In the genomic region with DNA sequence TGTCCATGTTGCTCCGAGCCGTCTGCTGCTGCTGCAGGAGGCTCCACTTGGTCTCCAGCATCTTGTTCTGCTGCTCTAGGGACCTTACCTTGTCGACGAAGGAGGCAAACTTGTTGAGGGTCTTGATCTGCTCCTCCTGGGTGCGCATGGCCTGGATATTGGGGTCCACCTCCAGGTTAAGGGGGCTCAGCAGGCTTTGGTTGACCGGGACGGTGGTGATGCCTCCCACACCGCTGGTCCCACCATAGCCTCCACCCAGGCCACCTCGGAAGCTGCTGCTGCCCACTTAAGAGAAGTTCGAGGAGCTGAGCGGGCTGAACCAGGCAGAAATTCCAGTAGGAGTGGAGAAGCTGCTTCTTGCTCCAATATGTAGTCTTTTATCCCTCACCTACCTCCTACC, we compare ENCODE assay signal across 18 cellular contexts.
A peak's percentile ranks its signal among the peaks of the same experiment; 100 is the strongest.
DNase-seq lines count a peak whose midpoint lies in the region; ATAC-seq and TF ChIP-seq lines count a peak whose summit lies in the region.
"Had no signal": no experiment of that assay in that cellular context is flagged by ENCODE, and none has a peak within 500 bp of the region (broad histone marks: within the 10 kb centered on the region; RNA-seq: fewer than 3 reads in every experiment).

No MANE protein-coding gene starts in this region.

- POLR2A ChIA-PET in SK-N-SH (lab: Yijun Ruan, JAX): no interaction called here

- no peaks in the 10 kb centered on the region for H3K9me2 ChIP-seq in SK-N-SH

- H3K79me2 ChIP-seq in neural progenitor cell (ENCODE audit: low read depth) (no peaks in the 10 kb centered on the region), SK-N-SH (ENCODE audit: insufficient read depth) (no peaks in the 10 kb centered on the region)

- peaks cover 4% of the 10 kb centered on the region for H3K27me3 Mint-ChIP-seq in neural progenitor cell (ENCODE audit: insufficient read depth, low read depth)
- H3K27me3 Mint-ChIP-seq: B cell; CD4-positive, alpha-beta T cell had no signal

- ATAC-seq in Right ventricle myocardium superior (ENCODE audit: poor library complexity): no peak
- no peak for ATAC-seq in right cardiac atrium
- ATAC-seq: A549; CD8-positive, alpha-beta T cell had no signal

- no peaks in the 10 kb centered on the region for H3K9me3 ChIP-seq in right cardiac atrium (ENCODE audit: control insufficient read depth, low read length)
- no peaks in the 10 kb centered on the region for H3K9me3 ChIP-seq in neural progenitor cell (ENCODE audit: low read depth)
- no peaks in the 10 kb centered on the region for H3K9me3 ChIP-seq in SK-N-SH
- H3K9me3 ChIP-seq: A549; BLaER1 treated with 17β-estradiol and CSF1 and Interleukin-3, amounts not matched to agents 10 nM and 100 nM; Caco-2 had no signal

- H3K27ac ChIP-seq in right cardiac atrium (ENCODE audit: low read length) (no peak overlapping the region), neural progenitor cell (no peak overlapping the region), SK-N-SH (ENCODE audit: low read depth in 2 of 2, low read length in 1 of 2) (no peak overlapping the region)
- H3K27ac ChIP-seq: 22Rv1; A549; BLaER1 treated with 17β-estradiol and CSF1 and Interleukin-3, amounts not matched to agents 10 nM and 100 nM; C4-2B had no signal

- H3K27me3 ChIP-seq in right cardiac atrium (ENCODE audit: control insufficient read depth, insufficient read depth) (no peaks in the 10 kb centered on the region), neural progenitor cell (no peaks in the 10 kb centered on the region), SK-N-SH (ENCODE audit: insufficient read depth) (no peaks in the 10 kb centered on the region)
- H3K27me3 ChIP-seq: BLaER1 treated with 17β-estradiol and CSF1 and Interleukin-3, amounts not matched to agents 10 nM and 100 nM had no signal

- no peak overlapping the region for H3K9ac ChIP-seq in neural progenitor cell
- H3K9ac ChIP-seq in SK-N-SH: no peak overlapping the region
- H3K9ac ChIP-seq: BLaER1 treated with 17β-estradiol and CSF1 and Interleukin-3, amounts not matched to agents 10 nM and 100 nM had no signal

- H3K4me1 ChIP-seq in right cardiac atrium (ENCODE audit: control insufficient read depth, insufficient read depth, low read length) (no peaks in the 10 kb centered on the region), neural progenitor cell (peaks cover 5% of the 10 kb centered on the region), SK-N-SH (ENCODE audit: control insufficient read depth in 1 of 2, insufficient read depth in 2 of 2, low read depth in 1 of 2, low read length in 1 of 2) (no peaks in the 10 kb centered on the region)
- H3K4me1 ChIP-seq: A549; BLaER1 treated with 17β-estradiol and CSF1 and Interleukin-3, amounts not matched to agents 10 nM and 100 nM; Caco-2 had no signal

- H3K27ac Mint-ChIP-seq in neural progenitor cell: no peak overlapping the region
- H3K27ac Mint-ChIP-seq: B cell; CD4-positive, alpha-beta T cell; CD8-positive, alpha-beta T cell had no signal

- peaks cover 1% of the 10 kb centered on the region for H3K36me3 Mint-ChIP-seq in neural progenitor cell
- H3K36me3 Mint-ChIP-seq: CD8-positive, alpha-beta T cell had no signal

- H3K4me3 ChIP-seq in right cardiac atrium (ENCODE audit: low read length): no peak overlapping the region
- no peak overlapping the region for H3K4me3 ChIP-seq in neural progenitor cell
- H3K4me3 ChIP-seq in SK-N-SH (ENCODE audit: low read depth in 2 of 2, low read length in 1 of 2): no peak overlapping the region
- H3K4me3 ChIP-seq: A549; BLaER1 treated with 17β-estradiol and CSF1 and Interleukin-3, amounts not matched to agents 10 nM and 100 nM had no signal

- TF ChIP-seq EP300 in SK-N-SH (IDR thresholded peaks at IDR 0.05; ENCODE audit: borderline replicate concordance in 1 of 2, low read depth in 1 of 2, low read length in 1 of 2): no peak

- H3K9me3 Mint-ChIP-seq in neural progenitor cell: peaks cover 3% of the 10 kb centered on the region
- H3K9me3 Mint-ChIP-seq: CD8-positive, alpha-beta T cell had no signal

- 87% methylated on average over 11 of the region's 11 CpGs for WGBS in right cardiac atrium
- 66% methylated on average over 5 of the region's 11 CpGs for WGBS in SK-N-SH (ENCODE audit: low lambda C conversion rate)

- DNase-seq in activated effector memory CD4-positive, alpha-beta T cell treated with anti-CD3 and anti-CD28 coated beads, Interleukin-2, amount 50 U/mL, for 16 hours: peak; percentile 54
- DNase-seq in activated effector memory CD4-positive, alpha-beta T cell treated with Interleukin-2 at 50 U/mL for 16 hours: no peak
- DNase-seq in Right ventricle myocardium superior (peak; percentile 22), right cardiac atrium (no peak), neural progenitor cell (ENCODE audit: low spot score) (no peak), SK-N-SH (no peak)
- DNase-seq: AML-193; Calu3; CD4-positive, alpha-beta T cell; CD8-positive, alpha-beta T cell; DMS79 treated with DMSO at 0.1 percent for 48 hours; GF-D8 had no signal

- H3K4me3 Mint-ChIP-seq in neural progenitor cell: peak overlapping the region; percentile 16
- H3K4me3 Mint-ChIP-seq: B cell; CD4-positive, alpha-beta T cell; CD8-positive, alpha-beta T cell had no signal

- TF ChIP-seq CTCF in neural progenitor cell (IDR thresholded peaks at IDR 0.05) (no peak), SK-N-SH (IDR thresholded peaks at IDR 0.05) (no peak)

- H3K36me3 ChIP-seq in neural progenitor cell: no peaks in the 10 kb centered on the region
- no peaks in the 10 kb centered on the region for H3K36me3 ChIP-seq in SK-N-SH (replicated peaks in 1 of 2; ENCODE audit: control insufficient read depth in 1 of 2, insufficient read depth in 2 of 2, low read length in 1 of 2)
- H3K36me3 ChIP-seq: BLaER1 treated with 17β-estradiol and CSF1 and Interleukin-3, amounts not matched to agents 10 nM and 100 nM had no signal

- no peak for TF ChIP-seq RAD21 in SK-N-SH (IDR thresholded peaks at IDR 0.05; ENCODE audit: low read length)

- H2AFZ ChIP-seq in neural progenitor cell (replicated peaks) (no peak overlapping the region), SK-N-SH (ENCODE audit: low read depth) (no peak overlapping the region)

- H4K20me1 ChIP-seq in neural progenitor cell (ENCODE audit: low read depth) (no peaks in the 10 kb centered on the region), SK-N-SH (ENCODE audit: insufficient read depth) (no peaks in the 10 kb centered on the region)
- H4K20me1 ChIP-seq: BLaER1 treated with 17β-estradiol and CSF1 and Interleukin-3, amounts not matched to agents 10 nM and 100 nM had no signal

- CTCF ChIA-PET in SK-N-SH (lab: Yijun Ruan, JAX): interaction anchor here (1.2 kb wide), 1 partner anchor 18 kb away, joined by 4 read pairs; no protein-coding TSS in a partner anchor

- H3F3A ChIP-seq in neural progenitor cell (ENCODE audit: low read depth): peaks cover 2% of the 10 kb centered on the region
- H3F3A ChIP-seq in SK-N-SH (replicated peaks; ENCODE audit: insufficient read depth): no peaks in the 10 kb centered on the region

- H3K4me2 ChIP-seq in neural progenitor cell (no peak overlapping the region), SK-N-SH (no peak overlapping the region)
- H3K4me2 ChIP-seq: A549; BLaER1 treated with 17β-estradiol and CSF1 and Interleukin-3, amounts not matched to agents 10 nM and 100 nM had no signal

- no peaks in the 10 kb centered on the region for H3K4me1 Mint-ChIP-seq in neural progenitor cell
- H3K4me1 Mint-ChIP-seq: B cell had no signal

- intact Hi-C loops in Right ventricle myocardium superior (cut with DNase I) (no loop called here), right cardiac atrium (cut with DNase I) (no loop called here)

TF ChIP-seq in SK-N-SH, 30 proteins besides CTCF, POLR2A, EP300 and RAD21 (continues in another document):
- TF ChIP-seq GABPA (IDR thresholded peaks at IDR 0.05; ENCODE audit: low read depth): no peak
- TF ChIP-seq, protein P1, sequence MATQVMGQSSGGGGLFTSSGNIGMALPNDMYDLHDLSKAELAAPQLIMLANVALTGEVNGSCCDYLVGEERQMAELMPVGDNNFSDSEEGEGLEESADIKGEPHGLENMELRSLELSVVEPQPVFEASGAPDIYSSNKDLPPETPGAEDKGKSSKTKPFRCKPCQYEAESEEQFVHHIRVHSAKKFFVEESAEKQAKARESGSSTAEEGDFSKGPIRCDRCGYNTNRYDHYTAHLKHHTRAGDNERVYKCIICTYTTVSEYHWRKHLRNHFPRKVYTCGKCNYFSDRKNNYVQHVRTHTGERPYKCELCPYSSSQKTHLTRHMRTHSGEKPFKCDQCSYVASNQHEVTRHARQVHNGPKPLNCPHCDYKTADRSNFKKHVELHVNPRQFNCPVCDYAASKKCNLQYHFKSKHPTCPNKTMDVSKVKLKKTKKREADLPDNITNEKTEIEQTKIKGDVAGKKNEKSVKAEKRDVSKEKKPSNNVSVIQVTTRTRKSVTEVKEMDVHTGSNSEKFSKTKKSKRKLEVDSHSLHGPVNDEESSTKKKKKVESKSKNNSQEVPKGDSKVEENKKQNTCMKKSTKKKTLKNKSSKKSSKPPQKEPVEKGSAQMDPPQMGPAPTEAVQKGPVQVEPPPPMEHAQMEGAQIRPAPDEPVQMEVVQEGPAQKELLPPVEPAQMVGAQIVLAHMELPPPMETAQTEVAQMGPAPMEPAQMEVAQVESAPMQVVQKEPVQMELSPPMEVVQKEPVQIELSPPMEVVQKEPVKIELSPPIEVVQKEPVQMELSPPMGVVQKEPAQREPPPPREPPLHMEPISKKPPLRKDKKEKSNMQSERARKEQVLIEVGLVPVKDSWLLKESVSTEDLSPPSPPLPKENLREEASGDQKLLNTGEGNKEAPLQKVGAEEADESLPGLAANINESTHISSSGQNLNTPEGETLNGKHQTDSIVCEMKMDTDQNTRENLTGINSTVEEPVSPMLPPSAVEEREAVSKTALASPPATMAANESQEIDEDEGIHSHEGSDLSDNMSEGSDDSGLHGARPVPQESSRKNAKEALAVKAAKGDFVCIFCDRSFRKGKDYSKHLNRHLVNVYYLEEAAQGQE (IDR thresholded peaks at IDR 0.05; ENCODE audit: low read depth, low read length): no peak
- TF ChIP-seq, protein P2, sequence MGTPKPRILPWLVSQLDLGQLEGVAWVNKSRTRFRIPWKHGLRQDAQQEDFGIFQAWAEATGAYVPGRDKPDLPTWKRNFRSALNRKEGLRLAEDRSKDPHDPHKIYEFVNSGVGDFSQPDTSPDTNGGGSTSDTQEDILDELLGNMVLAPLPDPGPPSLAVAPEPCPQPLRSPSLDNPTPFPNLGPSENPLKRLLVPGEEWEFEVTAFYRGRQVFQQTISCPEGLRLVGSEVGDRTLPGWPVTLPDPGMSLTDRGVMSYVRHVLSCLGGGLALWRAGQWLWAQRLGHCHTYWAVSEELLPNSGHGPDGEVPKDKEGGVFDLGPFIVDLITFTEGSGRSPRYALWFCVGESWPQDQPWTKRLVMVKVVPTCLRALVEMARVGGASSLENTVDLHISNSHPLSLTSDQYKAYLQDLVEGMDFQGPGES (IDR thresholded peaks at IDR 0.05; ENCODE audit: low read depth, low read length): no peak
- TF ChIP-seq TAF1 (IDR thresholded peaks at IDR 0.05; ENCODE audit: borderline replicate concordance, low read depth, low read length): no peak
- TF ChIP-seq CHD2 (IDR thresholded peaks at IDR 0.05; ENCODE audit: low read length, partially characterized antibody): no peak
- no peak for TF ChIP-seq RXRA (IDR thresholded peaks at IDR 0.05; ENCODE audit: borderline replicate concordance, low read depth)
- no peak for TF ChIP-seq GATA2 (CRISPR knock-in tag; IDR thresholded peaks at IDR 0.05)
- TF ChIP-seq JUND (IDR thresholded peaks at IDR 0.05): no peak

Comparison
In these comparisons a context has a peak if more than half of its experiments do, and no peak if none do; other contexts are left out.
1. DNase-seq: peak in activated effector memory CD4-positive, alpha-beta T cell treated with anti-CD3 and anti-CD28 coated beads, Interleukin-2, amount 50 U/mL, for 16 hours (single experiment) and Right ventricle myocardium superior (single experiment); none in activated effector memory CD4-positive, alpha-beta T cell treated with Interleukin-2 at 50 U/mL for 16 hours (single experiment), right cardiac atrium (0 of 3), neural progenitor cell (single experiment) and SK-N-SH (single experiment).